8 cellular contexts compared by ENCODE assay signal in the genomic region with DNA sequence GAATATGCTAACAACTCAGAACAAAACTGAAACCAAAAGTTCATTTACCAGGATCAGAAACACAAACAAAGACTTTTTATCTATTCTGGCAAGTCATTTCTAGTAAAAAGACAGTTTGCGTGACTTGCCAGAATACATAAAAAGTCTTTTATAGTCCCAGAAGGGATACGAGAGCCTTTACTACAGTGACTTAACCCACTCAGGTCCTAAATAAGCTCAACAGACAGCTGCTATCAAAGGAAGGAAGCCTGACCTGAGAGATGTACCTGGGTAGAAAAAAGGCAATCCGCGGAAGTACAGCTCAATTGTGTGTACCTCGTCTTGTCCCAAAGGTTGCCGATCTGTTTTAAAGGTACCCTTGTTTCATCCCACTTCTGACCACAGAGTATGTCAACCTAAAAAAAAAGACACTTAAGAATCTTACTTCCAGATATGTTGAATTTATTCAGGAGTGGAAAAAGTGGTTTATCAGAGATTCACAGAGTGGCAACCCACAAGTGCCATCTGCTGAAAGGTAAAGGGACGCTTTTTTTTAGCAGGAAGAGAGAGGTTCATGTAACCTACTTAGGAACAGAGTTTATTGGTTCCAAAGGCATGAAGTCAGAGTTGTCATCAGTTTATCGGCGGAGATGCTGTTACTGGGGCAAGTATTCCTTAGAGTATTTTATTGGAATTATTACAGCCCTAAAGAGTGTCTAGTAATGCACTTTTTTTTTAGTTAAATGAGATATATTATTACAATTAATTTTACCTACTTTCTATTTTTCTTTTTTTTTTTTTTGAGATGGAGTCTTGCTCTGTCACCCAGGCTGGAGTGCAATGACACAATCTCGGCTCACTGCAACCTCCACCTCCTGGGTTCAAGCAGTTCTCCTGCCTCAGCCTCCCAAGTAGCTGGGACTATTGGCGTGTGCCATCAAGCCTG.
DNase-seq lines count a peak whose midpoint lies in the region; ATAC-seq and TF ChIP-seq lines count a peak whose summit lies in the region.

No MANE protein-coding gene starts in this region.

- POLR2A ChIA-PET in activated naive CD8-positive, alpha-beta T cell treated with anti-CD3 and anti-CD28 coated beads, Interleukin-2, amount 10 ng/mL, durations not matched to agents 7 days and 5 days (lab: Charles Lee), result interaction anchor here (1.0 kb wide), 1 partner anchor 194 kb away, joined by 4 read pairs; no protein-coding TSS in a partner anchor

- no peaks in the 10 kb centered on the region for H3K27me3 Mint-ChIP-seq in activated naive CD8-positive, alpha-beta T cell treated with anti-CD3 and anti-CD28 coated beads, Interleukin-2, amount 10 ng/mL, durations not matched to agents 7 days and 5 days
- H3K27me3 Mint-ChIP-seq in progenitor cell of endocrine pancreas, result peaks cover 4% of the 10 kb centered on the region

- peaks cover 14% of the 10 kb centered on the region for H3K4me1 Mint-ChIP-seq in activated naive CD8-positive, alpha-beta T cell treated with anti-CD3 and anti-CD28 coated beads, Interleukin-2, amount 10 ng/mL, durations not matched to agents 7 days and 5 days
- H3K4me1 Mint-ChIP-seq in progenitor cell of endocrine pancreas (ENCODE audit: low read depth), result peaks cover 15% of the 10 kb centered on the region

- ATAC-seq in GM18873 (IDR thresholded peaks at IDR 0.05; ENCODE audit: low FRiP score, unreplicated experiment) (peak; percentile 53), HG02870 (IDR thresholded peaks at IDR 0.05; ENCODE audit: unreplicated experiment) (peak; percentile 73)
- ATAC-seq in activated naive CD8-positive, alpha-beta T cell treated with anti-CD3 and anti-CD28 coated beads, Interleukin-2, amount 10 ng/mL, durations not matched to agents 7 days and 5 days (ENCODE audit: low read depth), result peak; percentile 82

- no peak for TF ChIP-seq CTCF in progenitor cell of endocrine pancreas (IDR thresholded peaks at IDR 0.05; ENCODE audit: unreplicated experiment)

- DNase-seq in activated naive CD8-positive, alpha-beta T cell treated with anti-CD3 and anti-CD28 coated beads, Interleukin-2, amount 10 ng/mL, durations not matched to agents 7 days and 5 days, result no peak
- DNase-seq in pons (ENCODE audit: low spot score) (peak; percentile 87), SIG-M5 treated with dmso at 0.1 percent for 504 hours (lab: John Stamatoyannopoulos, UW; ENCODE audit: unreplicated experiment) (no peak), C1 segment of cervical spinal cord (lab: John Stamatoyannopoulos, UW) (no peak), progenitor cell of endocrine pancreas (ENCODE audit: low spot score, unreplicated experiment) (no peak)
- no peak for DNase-seq in NK-92 treated with Interleukin-12 subunit alpha and Interleukin-12 subunit beta, amount 100 ng/mL, for 24 hours (lab: John Stamatoyannopoulos, UW)

- H3K27ac Mint-ChIP-seq in activated naive CD8-positive, alpha-beta T cell treated with anti-CD3 and anti-CD28 coated beads, Interleukin-2, amount 10 ng/mL, durations not matched to agents 7 days and 5 days, result peak overlapping the region; percentile 87
- H3K27ac Mint-ChIP-seq in progenitor cell of endocrine pancreas, result no peak overlapping the region

- H3K4me3 Mint-ChIP-seq in activated naive CD8-positive, alpha-beta T cell treated with anti-CD3 and anti-CD28 coated beads, Interleukin-2, amount 10 ng/mL, durations not matched to agents 7 days and 5 days, result peak overlapping the region; percentile 83
- H3K4me3 Mint-ChIP-seq in progenitor cell of endocrine pancreas (ENCODE audit: low read depth), result no peak overlapping the region

- no peaks in the 10 kb centered on the region for H3K36me3 Mint-ChIP-seq in activated naive CD8-positive, alpha-beta T cell treated with anti-CD3 and anti-CD28 coated beads, Interleukin-2, amount 10 ng/mL, durations not matched to agents 7 days and 5 days
- H3K36me3 Mint-ChIP-seq in progenitor cell of endocrine pancreas (ENCODE audit: insufficient read depth), result no peaks in the 10 kb centered on the region

- H3K9me3 Mint-ChIP-seq in activated naive CD8-positive, alpha-beta T cell treated with anti-CD3 and anti-CD28 coated beads, Interleukin-2, amount 10 ng/mL, durations not matched to agents 7 days and 5 days, result no peaks in the 10 kb centered on the region
- H3K9me3 Mint-ChIP-seq in progenitor cell of endocrine pancreas (ENCODE audit: low read depth), result no peaks in the 10 kb centered on the region
